Comparison of ENCODE assay signal across 8 cellular contexts in genomic region chr20:53608456-53609413, GRCh38. TPM values are rescaled to one million over a fixed set of nuclear protein-coding genes. Genes with fewer than 3 reads are reported as not detected.
DNase-seq lines count a peak whose midpoint lies in the region; ATAC-seq and TF ChIP-seq lines count a peak whose summit lies in the region.

No MANE protein-coding gene starts in this region.

- ATAC-seq in GM18520 (IDR thresholded peaks at IDR 0.05; ENCODE audit: unreplicated experiment): no peak

- no peak for TF ChIP-seq EP300 in stomach (IDR thresholded peaks at IDR 0.05)

- no peaks in the 10 kb centered on the region for H3K36me3 ChIP-seq in iPS-20b (ENCODE audit: insufficient read depth, low read depth, low read length)
- no peaks in the 10 kb centered on the region for H3K36me3 ChIP-seq in stomach

- peaks cover 34% of the 10 kb centered on the region for H3K4me1 Mint-ChIP-seq in activated T-helper 1 cell treated with anti-CD3 and anti-CD28 coated beads, Interleukin-12 subunit alpha, Interleukin-12 subunit beta, Interleukin-2, Interleukin-4 antibody, amounts not matched to agents 30 ng/mL and 10 ng/mL and 1 ng/mL, durations not matched to agents 14 hours and 24 hours and 36 hours (ENCODE audit: low read depth)

- H3K27ac ChIP-seq in iPS-20b (ENCODE audit: low read length): no peak overlapping the region
- peak overlapping the region in 4 of 5 donors; percentile 30 to 78 (median 72) for H3K27ac ChIP-seq in stomach

- peak overlapping the region; percentile 94 for H3K27ac Mint-ChIP-seq in activated T-helper 1 cell treated with anti-CD3 and anti-CD28 coated beads, Interleukin-12 subunit alpha, Interleukin-12 subunit beta, Interleukin-2, Interleukin-4 antibody, amounts not matched to agents 30 ng/mL and 10 ng/mL and 1 ng/mL, durations not matched to agents 14 hours and 24 hours and 36 hours

- H3K4me1 ChIP-seq in iPS-20b (ENCODE audit: insufficient read depth, low read length) (peaks cover 28% of the 10 kb centered on the region; the same call in 1 of the 2 replicates), stomach (peaks cover 4 to 53% (median 22%) of the 10 kb centered on the region in 4 donors)

- intact Hi-C loops in activated T-helper 1 cell treated with anti-CD3 and anti-CD28 coated beads, Interleukin-12 subunit alpha, Interleukin-12 subunit beta, Interleukin-2, Interleukin-4 antibody, amounts not matched to agents 30 ng/mL and 10 ng/mL and 1 ng/mL, durations not matched to agents 14 hours and 24 hours and 36 hours (cut with micrococcal nuclease): loop anchor here (1.0 kb wide), 3 partner anchors 13 to 48 kb away; no protein-coding TSS in a partner anchor
- intact Hi-C loops in stomach (cut with DNase I; ENCODE audit: low total_unique reads): no loop called here

- DNase-seq in NOMO-1 treated with DMSO at 0.1 percent for 48 hours (lab: John Stamatoyannopoulos, UW; ENCODE audit: unreplicated experiment): peak; percentile 47
- no peak for DNase-seq in NOMO-1 treated with dmso at 0.1 percent for 144 hours (lab: John Stamatoyannopoulos, UW; ENCODE audit: unreplicated experiment)
- no peak for DNase-seq in activated T-helper 1 cell treated with anti-CD3 and anti-CD28 coated beads, Interleukin-12 subunit alpha, Interleukin-12 subunit beta, Interleukin-2, Interleukin-4 antibody, amounts not matched to agents 30 ng/mL and 10 ng/mL and 1 ng/mL, durations not matched to agents 14 hours and 24 hours and 36 hours (ENCODE audit: low spot score)
- peak; percentile 29 for DNase-seq in stomach
- DNase-seq in UCSD-AML1 (lab: John Stamatoyannopoulos, UW; ENCODE audit: unreplicated experiment): no peak
- DNase-seq in GDM1 (lab: John Stamatoyannopoulos, UW): no peak

- no peak overlapping the region for H3K4me3 ChIP-seq in iPS-20b (ENCODE audit: low read length)
- no peak overlapping the region for H3K4me3 ChIP-seq in stomach

- no peak for TF ChIP-seq CTCF in stomach (IDR thresholded peaks at IDR 0.05)

- no peaks in the 10 kb centered on the region for H3K9me3 ChIP-seq in iPS-20b (ENCODE audit: insufficient read depth, low read depth, low read length)
- no peaks in the 10 kb centered on the region for H3K9me3 ChIP-seq in stomach

- no peak for TF ChIP-seq POLR2A in stomach (IDR thresholded peaks at IDR 0.05)

- 64 to 73% (median 67%) methylated on average over 32 to 35 of the region's 35 CpGs for WGBS in stomach, 5 donors

- H3K9me3 Mint-ChIP-seq in activated T-helper 1 cell treated with anti-CD3 and anti-CD28 coated beads, Interleukin-12 subunit alpha, Interleukin-12 subunit beta, Interleukin-2, Interleukin-4 antibody, amounts not matched to agents 30 ng/mL and 10 ng/mL and 1 ng/mL, durations not matched to agents 14 hours and 24 hours and 36 hours: no peaks in the 10 kb centered on the region

- no peaks in the 10 kb centered on the region for H3K27me3 Mint-ChIP-seq in activated T-helper 1 cell treated with anti-CD3 and anti-CD28 coated beads, Interleukin-12 subunit alpha, Interleukin-12 subunit beta, Interleukin-2, Interleukin-4 antibody, amounts not matched to agents 30 ng/mL and 10 ng/mL and 1 ng/mL, durations not matched to agents 14 hours and 24 hours and 36 hours (ENCODE audit: insufficient read depth)

- H3K36me3 Mint-ChIP-seq in activated T-helper 1 cell treated with anti-CD3 and anti-CD28 coated beads, Interleukin-12 subunit alpha, Interleukin-12 subunit beta, Interleukin-2, Interleukin-4 antibody, amounts not matched to agents 30 ng/mL and 10 ng/mL and 1 ng/mL, durations not matched to agents 14 hours and 24 hours and 36 hours (ENCODE audit: low read depth): peaks cover 7% of the 10 kb centered on the region

- H3K27me3 ChIP-seq in iPS-20b (ENCODE audit: insufficient read depth, low read length): no peaks in the 10 kb centered on the region
- no peaks in the 10 kb centered on the region for H3K27me3 ChIP-seq in stomach

- peak overlapping the region; percentile 85 for H3K4me3 Mint-ChIP-seq in activated T-helper 1 cell treated with anti-CD3 and anti-CD28 coated beads, Interleukin-12 subunit alpha, Interleukin-12 subunit beta, Interleukin-2, Interleukin-4 antibody, amounts not matched to agents 30 ng/mL and 10 ng/mL and 1 ng/mL, durations not matched to agents 14 hours and 24 hours and 36 hours

- H3K9ac ChIP-seq in iPS-20b (ENCODE audit: low read depth, low read length): peak overlapping the region; percentile 63; the same call in 1 of the 2 replicates

RNA-seq across cellular contexts. Expression of gene ZNF217, which starts 15.1 kb away (rescaled TPM):
- total RNA-seq in activated T-helper 1 cell treated with anti-CD3 and anti-CD28 coated beads, Interleukin-12 subunit alpha, Interleukin-12 subunit beta, Interleukin-2, Interleukin-4 antibody, amounts not matched to agents 30 ng/mL and 10 ng/mL and 1 ng/mL, durations not matched to agents 14 hours and 24 hours and 36 hours: 57.5 and 64.5 TPM in 2 replicates
- total RNA-seq in stomach: 10 to 100 TPM; 24.3 to 40.2 (median 31.7) TPM
- polyA plus RNA-seq in stomach: 1 to 10 TPM; 6.3 to 9.6 (median 7.1) TPM

Comparison
In these comparisons a context has a peak if more than half of its experiments do, and no peak if none do; other contexts are left out.
1. DNase-seq: peak in NOMO-1 treated with DMSO at 0.1 percent for 48 hours (single experiment) and stomach (single experiment); none in NOMO-1 treated with dmso at 0.1 percent for 144 hours (single experiment), activated T-helper 1 cell treated with anti-CD3 and anti-CD28 coated beads, Interleukin-12 subunit alpha, Interleukin-12 subunit beta, Interleukin-2, Interleukin-4 antibody, amounts not matched to agents 30 ng/mL and 10 ng/mL and 1 ng/mL, durations not matched to agents 14 hours and 24 hours and 36 hours (single experiment), UCSD-AML1 (single experiment) and GDM1 (single experiment).